In genomic region chr1:151165738-151166505, GRCh38 we compare ENCODE assay signal across 8 cellular contexts. TPM values are rescaled to one million over a fixed set of nuclear protein-coding genes. Genes with fewer than 3 reads are reported as not detected.
DNase-seq lines count a peak whose midpoint lies in the region; ATAC-seq and TF ChIP-seq lines count a peak whose summit lies in the region.

Gene LYSMD1, minus strand, starts transcription at chr1:151165902. Its CDS starts 644 bp downstream, at chr1:151165258.
Gene SCNM1, plus strand, starts transcription at chr1:151166144. Its CDS starts 9 bp downstream, at chr1:151166153.

- peak; percentile 81 for ATAC-seq in GM21576 (IDR thresholded peaks at IDR 0.05; ENCODE audit: unreplicated experiment)
- ATAC-seq in mucosa of descending colon, result peak; percentile 98

- DNase-seq in DMS153 (lab: John Stamatoyannopoulos, UW) (peak; percentile 99), OCI-M2 (lab: John Stamatoyannopoulos, UW; ENCODE audit: unreplicated experiment) (peak; percentile 81), epithelial cell of proximal tubule (ENCODE audit: low read depth) (peak; percentile 93), mucosa of descending colon (peak; percentile 95 to 99 (median 97))
- peak; percentile 90 for DNase-seq in activated T-cell treated with anti-CD3 and anti-CD28 coated beads, Interleukin-2, amount 50 U/mL, for 1 hour
- DNase-seq in stimulated activated CD8-positive, alpha-beta memory T cell treated with anti-CD3 and anti-CD28 coated beads, Interleukin-4, amount 100 ng/mL, for 1 hour (ENCODE audit: low read depth in 2 of 2, low spot score in 1 of 2), result peak; percentile 80 to 88

- H3K9me3 ChIP-seq in mucosa of descending colon, result no peaks in the 10 kb centered on the region

- H3K4me3 ChIP-seq in epithelial cell of proximal tubule (ENCODE audit: low read depth, low read length), result peak within 1 kb of the TSS; percentile 99
- H3K4me3 ChIP-seq in mucosa of descending colon, result peak within 1 kb of the TSS; percentile 42

- intact Hi-C loops in mucosa of descending colon (cut with DNase I, micrococcal nuclease), result no loop called here

- TF ChIP-seq CTCF in epithelial cell of proximal tubule (conservative IDR thresholded peaks at IDR 0.05; ENCODE audit: low read depth, low read length) (no peak), mucosa of descending colon (IDR thresholded peaks at IDR 0.05) (no peak)

- H3K4me1 ChIP-seq in mucosa of descending colon (ENCODE audit: low read depth), result peaks cover 11% of the 10 kb centered on the region

- TF ChIP-seq EP300 in Ishikawa (IDR thresholded peaks at IDR 0.05; ENCODE audit: borderline replicate concordance), result no peak; the same call in 1 of the 2 replicates

- H3K36me3 ChIP-seq in mucosa of descending colon (ENCODE audit: low read depth), result no peaks in the 10 kb centered on the region

- no peak for TF ChIP-seq RAD21 in Ishikawa (IDR thresholded peaks at IDR 0.05; ENCODE audit: low read depth)

TF ChIP-seq in Ishikawa, 13 proteins besides CTCF, POLR2A, EP300 and RAD21:
- TF ChIP-seq CREB1 (IDR thresholded peaks at IDR 0.05; ENCODE audit: low read depth), result peak; percentile 74
- no peak for TF ChIP-seq YY1 (IDR thresholded peaks at IDR 0.05; ENCODE audit: low read depth)
- no peak for TF ChIP-seq ZBTB7A (IDR thresholded peaks at IDR 0.05; ENCODE audit: low read depth)
- peak; percentile 30; the same call in 1 of the 2 replicates for TF ChIP-seq REST (IDR thresholded peaks at IDR 0.05; ENCODE audit: low read depth)
- TF ChIP-seq FOXM1 (IDR thresholded peaks at IDR 0.05; ENCODE audit: borderline replicate concordance, low read depth), result peak; percentile 59; the same call in 1 of the 2 replicates
- TF ChIP-seq TAF1 (IDR thresholded peaks at IDR 0.05; ENCODE audit: low read depth), result peak; percentile 46; the same call in 1 of the 2 replicates
- TF ChIP-seq USF1 (IDR thresholded peaks at IDR 0.05), result peak; percentile 53
- peak; percentile 77 for TF ChIP-seq TCF12 (IDR thresholded peaks at IDR 0.05; ENCODE audit: low read depth)
- no peak for TF ChIP-seq EGR1 (IDR thresholded peaks at IDR 0.05)
- peak; percentile 10; the same call in 1 of the 2 replicates for TF ChIP-seq NFIC (IDR thresholded peaks at IDR 0.05)
- peak; percentile 48; the same call in 1 of the 2 replicates for TF ChIP-seq CEBPB (IDR thresholded peaks at IDR 0.05)
- peak; percentile 82 for TF ChIP-seq MAX (IDR thresholded peaks at IDR 0.05)
- peak; percentile 62 for TF ChIP-seq TEAD4 (IDR thresholded peaks at IDR 0.05)
TF ChIP-seq in Ishikawa: peak in this region for 10.

RNA-seq across cellular contexts. Expression of gene LYSMD1, which starts in this region (rescaled TPM):
- total RNA-seq in epithelial cell of proximal tubule (4.5 and 7.2 TPM in 2 replicates), mucosa of descending colon (10 to 100 TPM in 2 of 3 donors, 1 to 10 TPM in 1; 7.6 to 14.0 (median 10.0) TPM)

RNA-seq across cellular contexts. Expression of gene SCNM1, which starts in this region (rescaled TPM):
- total RNA-seq in epithelial cell of proximal tubule (44.9 and 47.8 TPM in 2 replicates), mucosa of descending colon (10 to 100 TPM; 27.9 to 37.8 (median 28.1) TPM)

Comparison
In these comparisons a context has a peak if more than half of its experiments do, and no peak if none do; other contexts are left out.
1. Peak in every context shown above with its lines: DNase-seq, ATAC-seq and H3K4me3 ChIP-seq.